ENCODE assay signal across 1 cellular context in the genomic region with DNA sequence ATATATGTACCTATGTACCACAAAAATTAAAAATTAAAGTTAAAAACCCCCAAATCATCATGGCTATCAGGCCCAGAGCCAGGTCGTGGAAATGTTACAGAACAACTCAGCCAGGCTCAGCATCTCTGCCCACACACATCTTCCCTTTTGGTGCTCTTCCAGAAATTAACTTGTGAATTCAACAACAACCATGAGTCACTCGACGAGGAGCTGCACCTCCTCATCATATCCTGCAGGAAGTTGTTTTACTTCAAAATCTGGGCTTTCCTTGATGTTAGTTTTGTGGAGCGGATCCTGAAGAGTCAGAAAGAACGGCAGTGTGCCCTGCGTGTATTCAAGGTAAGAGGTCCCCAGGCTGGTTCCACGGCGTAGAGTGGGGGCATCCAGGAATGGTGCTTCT.
TF ChIP-seq lines count a peak whose summit lies in the region.

No MANE protein-coding gene starts in this region.

TF ChIP-seq in H1, 55 proteins besides CTCF, POLR2A, EP300 and RAD21:
- TF ChIP-seq E2F6 (IDR thresholded peaks at IDR 0.05) (no peak), SIN3A (conservative IDR thresholded peaks at IDR 0.05 in 1 of 2, IDR thresholded peaks at IDR 0.05 in 1 of 2; ENCODE audit: low read depth in 1 of 2, low read length in 2 of 2) (no peak), CBX8 (IDR thresholded peaks at IDR 0.05; ENCODE audit: borderline replicate concordance, low read depth, low read length) (no peak), CBX5 (IDR thresholded peaks at IDR 0.05; ENCODE audit: low read depth, low read length) (no peak), HDAC2 (IDR thresholded peaks at IDR 0.05; ENCODE audit: borderline replicate concordance in 1 of 2, low read depth in 2 of 2, low read length in 2 of 2) (no peak), POU5F1 (IDR thresholded peaks at IDR 0.05; ENCODE audit: low read depth, low read length) (no peak), EGR1 (IDR thresholded peaks at IDR 0.05; ENCODE audit: borderline replicate concordance, low read depth, low read length) (no peak), NRF1 (IDR thresholded peaks at IDR 0.05; ENCODE audit: low read depth, low read length) (no peak), RNF2 (IDR thresholded peaks at IDR 0.05; ENCODE audit: borderline replicate concordance, low read depth, low read length, missing control alignments, poor library complexity, severe bottlenecking) (no peak), SP4 (IDR thresholded peaks at IDR 0.05; ENCODE audit: low read length) (no peak), YY1 (IDR thresholded peaks at IDR 0.05; ENCODE audit: low read depth, low read length) (no peak), SUZ12 (IDR thresholded peaks at IDR 0.05; ENCODE audit: low read length) (no peak), GABPA (IDR thresholded peaks at IDR 0.05; ENCODE audit: borderline replicate concordance, insufficient read depth, low read length) (no peak)
